In genomic region chr5:56409331-56410190, GRCh38 we compare ENCODE assay signal across 10 cellular contexts.
DNase-seq lines count a peak whose midpoint lies in the region; ATAC-seq, FAIRE-seq and TF ChIP-seq lines count a peak whose summit lies in the region.
"Had no signal": no experiment of that assay in that cellular context is flagged by ENCODE, and none has a peak within 500 bp of the region (broad histone marks: within the 10 kb centered on the region; RNA-seq: fewer than 3 reads in every experiment).

No MANE protein-coding gene starts in this region.

- no peaks in the 10 kb centered on the region for H3K4me1 ChIP-seq in right lobe of liver
- peaks cover 17% of the 10 kb centered on the region for H3K4me1 ChIP-seq in HepG2 (ENCODE audit: insufficient read depth, low read length)

- no peaks in the 10 kb centered on the region for H3K27me3 Mint-ChIP-seq in activated naive CD8-positive, alpha-beta T cell treated with anti-CD3 and anti-CD28 coated beads, Interleukin-2, amount 50 U/mL, for 24 hours
- H3K27me3 Mint-ChIP-seq: activated naive CD8-positive, alpha-beta T cell had no signal

- H3K27ac ChIP-seq in right lobe of liver (no peak overlapping the region), HepG2 (ENCODE audit: extremely low read length, insufficient read depth, low read length) (no peak overlapping the region)
- H3K27ac ChIP-seq: BLaER1 had no signal

- no peaks in the 10 kb centered on the region for H3K36me3 ChIP-seq in right lobe of liver
- H3K36me3 ChIP-seq in HepG2 (replicated peaks in 1 of 2; ENCODE audit: control insufficient read depth in 1 of 2, insufficient read depth in 2 of 2, low read length in 2 of 2): no peaks in the 10 kb centered on the region
- H3K36me3 ChIP-seq: BLaER1 had no signal

- no peak overlapping the region for H3K9ac ChIP-seq in HepG2 (ENCODE audit: insufficient read depth, low read depth, low read length)
- H3K9ac ChIP-seq: BLaER1 had no signal

- H4K20me1 ChIP-seq in HepG2 (ENCODE audit: insufficient read depth, low read length): no peaks in the 10 kb centered on the region
- H4K20me1 ChIP-seq: BLaER1 had no signal

- H3K9me3 ChIP-seq in right lobe of liver (no peaks in the 10 kb centered on the region), HepG2 (ENCODE audit: low read length) (no peaks in the 10 kb centered on the region)
- H3K9me3 ChIP-seq: BLaER1 had no signal

- no TSS peak for BruUV-seq in HepG2 (replicated peaks; lab: Mats Ljungman, UMichigan)

- no peak overlapping the region for H3K4me2 ChIP-seq in HepG2 (ENCODE audit: low read depth, low read length)

- no peak overlapping the region for H2AFZ ChIP-seq in HepG2 (ENCODE audit: low read length)

- TF ChIP-seq CTCF in right lobe of liver (IDR thresholded peaks at IDR 0.05) (no peak), HepG2 (CRISPR knock-in tag; IDR thresholded peaks at IDR 0.05) (no peak), astrocyte of the cerebellum (IDR thresholded peaks at IDR 0.05; ENCODE audit: low read depth, low read length, missing control alignments) (no peak)

- ATAC-seq in right lobe of liver: peak; percentile 25 to 32 (median 27)
- no peak for ATAC-seq in HepG2
- ATAC-seq in HG03108 (IDR thresholded peaks at IDR 0.05; ENCODE audit: unreplicated experiment): no peak
- no peak for ATAC-seq in activated naive CD8-positive, alpha-beta T cell treated with anti-CD3 and anti-CD28 coated beads, Interleukin-2, amount 50 U/mL, for 24 hours
- ATAC-seq in HG03457 (IDR thresholded peaks at IDR 0.05; ENCODE audit: unreplicated experiment): no peak

- TF ChIP-seq POLR2A in right lobe of liver (IDR thresholded peaks at IDR 0.05) (no peak), HepG2 (IDR thresholded peaks at IDR 0.05; ENCODE audit: insufficient read depth in 1 of 2, low read depth in 2 of 2, low read length in 2 of 2) (no peak)

- in situ Hi-C loops in HepG2 (cut with HindIII; ENCODE audit: extremely low pct_ligation_motif_present, low pct_unique_long_range_greater_than_20kb) (no loop called here), astrocyte of the cerebellum (cut with HindIII; ENCODE audit: low sequenced_read_pairs) (no loop called here)

- no peaks in the 10 kb centered on the region for H3K79me2 ChIP-seq in HepG2 (ENCODE audit: insufficient read depth, low read length)

- H3K27me3 ChIP-seq in right lobe of liver: no peaks in the 10 kb centered on the region
- H3K27me3 ChIP-seq in HepG2 (ENCODE audit: control insufficient read depth in 1 of 2, insufficient read depth in 2 of 2, low read length in 2 of 2): no peaks in the 10 kb centered on the region
- H3K27me3 ChIP-seq: BLaER1 had no signal

- DNase-seq in right lobe of liver (no peak), HepG2 (ENCODE audit: low spot score) (no peak), astrocyte of the cerebellum (ENCODE audit: low read depth) (peak; percentile 20), islet precursor cell (peak; percentile 67), middle frontal gyrus (ENCODE audit: extremely low spot score, low spot score) (no peak)
- no peak for DNase-seq in activated naive CD8-positive, alpha-beta T cell treated with anti-CD3 and anti-CD28 coated beads, Interleukin-2, amount 50 U/mL, for 24 hours

- no peaks in the 10 kb centered on the region for H3K9me3 Mint-ChIP-seq in activated naive CD8-positive, alpha-beta T cell treated with anti-CD3 and anti-CD28 coated beads, Interleukin-2, amount 50 U/mL, for 24 hours

- no peak for TF ChIP-seq RAD21 in HepG2 (CRISPR knock-in tag; IDR thresholded peaks at IDR 0.05)

- no peak for FAIRE-seq in HepG2 (lab: Jason Lieb, UNC)

- no peak overlapping the region for H3K27ac Mint-ChIP-seq in activated naive CD8-positive, alpha-beta T cell treated with anti-CD3 and anti-CD28 coated beads, Interleukin-2, amount 50 U/mL, for 24 hours
- H3K27ac Mint-ChIP-seq: activated naive CD8-positive, alpha-beta T cell had no signal

- CTCF ChIA-PET in HepG2 (lab: Yijun Ruan, JAX; ENCODE audit: low intra/inter-chr PET ratio, low total read pairs): no interaction called here

- 68% methylated on average over 10 of the region's 13 CpGs for WGBS in right lobe of liver (ENCODE audit: insufficient coverage, low coverage, low lambda C conversion rate, missing lambda C conversion rate)
- WGBS in HepG2 (ENCODE audit: low lambda C conversion rate): 91% methylated on average over 13 of the region's 13 CpGs

- H3K4me3 ChIP-seq in right lobe of liver (no peak overlapping the region), HepG2 (replicated peaks in 1 of 3; ENCODE audit: insufficient read depth in 1 of 3, low read depth in 2 of 3, low read length in 3 of 3) (no peak overlapping the region), astrocyte of the cerebellum (ENCODE audit: low read depth, low read length) (no peak overlapping the region)
- H3K4me3 ChIP-seq: BLaER1 had no signal

- POLR2A ChIA-PET in HepG2 (lab: Yijun Ruan, JAX): no interaction called here

- H3K4me1 Mint-ChIP-seq in activated naive CD8-positive, alpha-beta T cell treated with anti-CD3 and anti-CD28 coated beads, Interleukin-2, amount 50 U/mL, for 24 hours: peaks cover 16% of the 10 kb centered on the region

- intact Hi-C loops in right lobe of liver (cut with DNase I) (no loop called here), HepG2 (cut with micrococcal nuclease; ENCODE audit: unreplicated experiment) (no loop called here)

- TF ChIP-seq EP300 in HepG2 (IDR thresholded peaks at IDR 0.05; ENCODE audit: low read depth in 2 of 2, low read length in 2 of 2) (no peak), HepG2 (CRISPR knock-in tag; IDR thresholded peaks at IDR 0.05; ENCODE audit: borderline replicate concordance) (no peak)

- H3K36me3 Mint-ChIP-seq in activated naive CD8-positive, alpha-beta T cell treated with anti-CD3 and anti-CD28 coated beads, Interleukin-2, amount 50 U/mL, for 24 hours (ENCODE audit: low read depth): no peaks in the 10 kb centered on the region
- H3K36me3 Mint-ChIP-seq: activated naive CD8-positive, alpha-beta T cell had no signal

- no peak overlapping the region for H3K4me3 Mint-ChIP-seq in activated naive CD8-positive, alpha-beta T cell treated with anti-CD3 and anti-CD28 coated beads, Interleukin-2, amount 50 U/mL, for 24 hours
- H3K4me3 Mint-ChIP-seq: activated naive CD8-positive, alpha-beta T cell had no signal

TF ChIP-seq in HepG2, 621 proteins besides CTCF, POLR2A, EP300 and RAD21 (continues in another document):
- TF ChIP-seq ARID3A (IDR thresholded peaks at IDR 0.05; ENCODE audit: low read depth, low read length) (no peak), SKI (IDR thresholded peaks at IDR 0.05; ENCODE audit: partially characterized antibody) (no peak), TSC22D2 (CRISPR knock-in tag; IDR thresholded peaks at IDR 0.05; ENCODE audit: borderline replicate concordance) (no peak), HNRNPL (IDR thresholded peaks at IDR 0.05; ENCODE audit: low read depth, low read length) (no peak), TP53 (CRISPR knock-in tag; conservative IDR thresholded peaks at IDR 0.05) (no peak), DNMT1 (CRISPR knock-in tag; IDR thresholded peaks at IDR 0.05) (no peak), BCL3 (CRISPR knock-in tag; IDR thresholded peaks at IDR 0.05) (no peak), ZNF143 (CRISPR knock-in tag; IDR thresholded peaks at IDR 0.05) (no peak), ZNF563 (CRISPR knock-in tag; IDR thresholded peaks at IDR 0.05) (no peak), ZNF101 (CRISPR knock-in tag; IDR thresholded peaks at IDR 0.05; ENCODE audit: borderline replicate concordance, low read depth) (no peak), NFATC3 (CRISPR knock-in tag; IDR thresholded peaks at IDR 0.05) (no peak), ZNF589 (CRISPR knock-in tag; conservative IDR thresholded peaks at IDR 0.05) (no peak), TAF15 (IDR thresholded peaks at IDR 0.05; ENCODE audit: low read depth, low read length, poor library complexity, severe bottlenecking) (no peak)
- TF ChIP-seq, protein P1, sequence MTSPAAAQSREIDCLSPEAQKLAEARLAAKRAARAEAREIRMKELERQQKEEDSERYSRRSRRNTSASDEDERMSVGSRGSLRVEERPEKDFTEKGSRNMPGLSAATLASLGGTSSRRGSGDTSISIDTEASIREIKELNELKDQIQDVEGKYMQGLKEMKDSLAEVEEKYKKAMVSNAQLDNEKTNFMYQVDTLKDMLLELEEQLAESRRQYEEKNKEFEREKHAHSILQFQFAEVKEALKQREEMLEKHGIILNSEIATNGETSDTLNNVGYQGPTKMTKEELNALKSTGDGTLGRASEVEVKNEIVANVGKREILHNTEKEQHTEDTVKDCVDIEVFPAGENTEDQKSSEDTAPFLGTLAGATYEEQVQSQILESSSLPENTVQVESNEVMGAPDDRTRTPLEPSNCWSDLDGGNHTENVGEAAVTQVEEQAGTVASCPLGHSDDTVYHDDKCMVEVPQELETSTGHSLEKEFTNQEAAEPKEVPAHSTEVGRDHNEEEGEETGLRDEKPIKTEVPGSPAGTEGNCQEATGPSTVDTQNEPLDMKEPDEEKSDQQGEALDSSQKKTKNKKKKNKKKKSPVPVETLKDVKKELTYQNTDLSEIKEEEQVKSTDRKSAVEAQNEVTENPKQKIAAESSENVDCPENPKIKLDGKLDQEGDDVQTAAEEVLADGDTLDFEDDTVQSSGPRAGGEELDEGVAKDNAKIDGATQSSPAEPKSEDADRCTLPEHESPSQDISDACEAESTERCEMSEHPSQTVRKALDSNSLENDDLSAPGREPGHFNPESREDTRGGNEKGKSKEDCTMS (CRISPR knock-in tag; conservative IDR thresholded peaks at IDR 0.05): no peak

Comparison
In these comparisons a context has a peak if more than half of its experiments do, and no peak if none do; other contexts are left out.
1. ATAC-seq: peak in right lobe of liver (4 of 4); none in HepG2 (single experiment), HG03108 (single experiment), activated naive CD8-positive, alpha-beta T cell treated with anti-CD3 and anti-CD28 coated beads, Interleukin-2, amount 50 U/mL, for 24 hours (single experiment) and HG03457 (single experiment).
2. DNase-seq: peak in astrocyte of the cerebellum (single experiment) and islet precursor cell (single experiment); none in right lobe of liver (0 of 3), HepG2 (single experiment), activated naive CD8-positive, alpha-beta T cell treated with anti-CD3 and anti-CD28 coated beads, Interleukin-2, amount 50 U/mL, for 24 hours (single experiment) and middle frontal gyrus (single experiment).